8 cellular contexts compared by ENCODE assay signal in the genomic region with DNA sequence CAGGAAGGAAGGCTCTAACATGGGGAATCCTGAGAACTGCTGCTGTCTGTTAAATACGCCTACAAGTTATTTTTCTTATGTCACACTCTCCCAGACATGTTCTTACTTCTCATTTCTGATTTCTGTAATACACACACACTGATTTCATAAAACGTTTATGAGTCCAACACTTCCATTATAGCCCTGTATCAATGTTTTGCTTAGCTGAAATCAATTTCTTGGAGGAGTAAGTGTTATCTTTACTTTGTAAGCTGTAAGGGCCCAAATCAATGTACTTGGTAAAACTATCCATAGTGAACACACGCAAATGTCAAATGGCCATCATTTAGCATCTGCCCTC. TPM values are rescaled to one million over a fixed set of nuclear protein-coding genes. Genes with fewer than 3 reads are reported as not detected.
A peak's percentile ranks its signal among the peaks of the same experiment; 100 is the strongest.
DNase-seq lines count a peak whose midpoint lies in the region; ATAC-seq and TF ChIP-seq lines count a peak whose summit lies in the region.

No MANE protein-coding gene starts in this region.

- TF ChIP-seq CTCF in HFFc6 (IDR thresholded peaks at IDR 0.05), result no peak

- CTCF ChIA-PET in activated CD8-positive, alpha-beta T cell treated with anti-CD3 and anti-CD28 coated beads, Interleukin-2, amount 10 ng/mL, durations not matched to agents 7 days and 5 days (lab: Charles Lee), result interaction anchor here (1.0 kb wide), 1 partner anchor 8 kb away, joined by 3 read pairs; no protein-coding TSS in a partner anchor

- POLR2A ChIA-PET in activated CD8-positive, alpha-beta T cell treated with anti-CD3 and anti-CD28 coated beads, Interleukin-2, amount 10 ng/mL, durations not matched to agents 7 days and 5 days (lab: Charles Lee), result interaction anchor here (0.7 to 2.6 kb wide), 9 partner anchors 8 to 91 kb away, joined by 3 to 24 read pairs (median 4); a partner anchor contains a TSS

- ATAC-seq in activated CD8-positive, alpha-beta T cell treated with anti-CD3 and anti-CD28 coated beads, Interleukin-2, amount 10 ng/mL, durations not matched to agents 7 days and 5 days, result no peak
- ATAC-seq in stimulated activated effector memory CD8-positive, alpha-beta T cell treated with anti-CD3 and anti-CD28 coated beads, Interleukin-12 subunit alpha, Interleukin-12 subunit beta, amount 100 ng/mL, for 72 hours, result no peak
- ATAC-seq in HG02798 (IDR thresholded peaks at IDR 0.05; ENCODE audit: poor library complexity, unreplicated experiment) (no peak), HG02884 (IDR thresholded peaks at IDR 0.05; ENCODE audit: unreplicated experiment) (no peak)

- H3K27me3 Mint-ChIP-seq in HFFc6 (ENCODE audit: insufficient read depth), result no peaks in the 10 kb centered on the region; the same call in 1 of the 2 replicates
- no peaks in the 10 kb centered on the region for H3K27me3 Mint-ChIP-seq in activated CD8-positive, alpha-beta T cell treated with anti-CD3 and anti-CD28 coated beads, Interleukin-2, amount 10 ng/mL, durations not matched to agents 7 days and 5 days (ENCODE audit: low read depth)

- no peaks in the 10 kb centered on the region for H3K9me3 Mint-ChIP-seq in HFFc6
- no peaks in the 10 kb centered on the region for H3K9me3 Mint-ChIP-seq in activated CD8-positive, alpha-beta T cell treated with anti-CD3 and anti-CD28 coated beads, Interleukin-2, amount 10 ng/mL, durations not matched to agents 7 days and 5 days (ENCODE audit: insufficient read depth)
- H3K9me3 Mint-ChIP-seq in stimulated activated effector memory CD8-positive, alpha-beta T cell treated with anti-CD3 and anti-CD28 coated beads, Interleukin-12 subunit alpha, Interleukin-12 subunit beta, amount 100 ng/mL, for 72 hours, result no peaks in the 10 kb centered on the region

- DNase-seq in HFFc6, result no peak
- no peak for DNase-seq in activated CD8-positive, alpha-beta T cell treated with anti-CD3 and anti-CD28 coated beads, Interleukin-2, amount 10 ng/mL, durations not matched to agents 7 days and 5 days
- no peak for DNase-seq in stimulated activated effector memory CD8-positive, alpha-beta T cell treated with anti-CD3 and anti-CD28 coated beads, Interleukin-12 subunit alpha, Interleukin-12 subunit beta, amount 100 ng/mL, for 72 hours (ENCODE audit: low spot score in 2 of 2)
- DNase-seq in activated effector memory CD4-positive, alpha-beta T cell treated with Interleukin-2 at 50 U/mL for 16 hours, result no peak
- DNase-seq in SIG-M5 (lab: John Stamatoyannopoulos, UW), result no peak

- peaks cover 23% of the 10 kb centered on the region for H3K4me1 Mint-ChIP-seq in HFFc6 (ENCODE audit: low read depth)
- H3K4me1 Mint-ChIP-seq in activated CD8-positive, alpha-beta T cell treated with anti-CD3 and anti-CD28 coated beads, Interleukin-2, amount 10 ng/mL, durations not matched to agents 7 days and 5 days (ENCODE audit: low read depth), result peaks cover 33% of the 10 kb centered on the region
- peaks cover 35% of the 10 kb centered on the region for H3K4me1 Mint-ChIP-seq in stimulated activated effector memory CD8-positive, alpha-beta T cell treated with anti-CD3 and anti-CD28 coated beads, Interleukin-12 subunit alpha, Interleukin-12 subunit beta, amount 100 ng/mL, for 72 hours

- H3K4me3 ChIP-seq in iPS-11a (ENCODE audit: low read depth, low read length), result peak overlapping the region; percentile 67

- peak overlapping the region; percentile 94 for H3K4me3 Mint-ChIP-seq in HFFc6
- peak overlapping the region; percentile 94 for H3K4me3 Mint-ChIP-seq in activated CD8-positive, alpha-beta T cell treated with anti-CD3 and anti-CD28 coated beads, Interleukin-2, amount 10 ng/mL, durations not matched to agents 7 days and 5 days
- H3K4me3 Mint-ChIP-seq in stimulated activated effector memory CD8-positive, alpha-beta T cell treated with anti-CD3 and anti-CD28 coated beads, Interleukin-12 subunit alpha, Interleukin-12 subunit beta, amount 100 ng/mL, for 72 hours, result peak overlapping the region; percentile 90

- peak overlapping the region; percentile 95 for H3K27ac Mint-ChIP-seq in HFFc6
- peak overlapping the region; percentile 94 for H3K27ac Mint-ChIP-seq in activated CD8-positive, alpha-beta T cell treated with anti-CD3 and anti-CD28 coated beads, Interleukin-2, amount 10 ng/mL, durations not matched to agents 7 days and 5 days
- H3K27ac Mint-ChIP-seq in stimulated activated effector memory CD8-positive, alpha-beta T cell treated with anti-CD3 and anti-CD28 coated beads, Interleukin-12 subunit alpha, Interleukin-12 subunit beta, amount 100 ng/mL, for 72 hours, result peak overlapping the region; percentile 96

- no peaks in the 10 kb centered on the region for H3K36me3 Mint-ChIP-seq in HFFc6 (ENCODE audit: low read depth)
- peaks cover 48% of the 10 kb centered on the region for H3K36me3 Mint-ChIP-seq in activated CD8-positive, alpha-beta T cell treated with anti-CD3 and anti-CD28 coated beads, Interleukin-2, amount 10 ng/mL, durations not matched to agents 7 days and 5 days (ENCODE audit: low read depth)
- H3K36me3 Mint-ChIP-seq in stimulated activated effector memory CD8-positive, alpha-beta T cell treated with anti-CD3 and anti-CD28 coated beads, Interleukin-12 subunit alpha, Interleukin-12 subunit beta, amount 100 ng/mL, for 72 hours, result peaks cover 55% of the 10 kb centered on the region

RNA-seq across cellular contexts. Expression of a gene that starts 0.8 kb away (rescaled TPM):
- 10 to 100 TPM; 25.2 to 38.1 (median 28.8) TPM for total RNA-seq in HFFc6 (2021; fragmentation: NEBNext Ultra II Directional; extraction: Animal tissue kit (Norgen Biotek cat#: 25700))
- 100 to 1,000 TPM; 112 to 114 TPM for total RNA-seq in activated CD8-positive, alpha-beta T cell treated with anti-CD3 and anti-CD28 coated beads, Interleukin-2, amount 10 ng/mL, durations not matched to agents 7 days and 5 days

RNA-seq across cellular contexts. Expression of a gene that starts 7.2 kb away (rescaled TPM):
- 10 to 100 TPM; 47.4 to 60.5 (median 48.7) TPM for total RNA-seq in HFFc6 (2021; fragmentation: NEBNext Ultra II Directional; extraction: Animal tissue kit (Norgen Biotek cat#: 25700))
- 100 to 1,000 TPM; 220 to 247 TPM for total RNA-seq in activated CD8-positive, alpha-beta T cell treated with anti-CD3 and anti-CD28 coated beads, Interleukin-2, amount 10 ng/mL, durations not matched to agents 7 days and 5 days

RNA-seq across cellular contexts. Expression of a gene that starts 39.4 kb away (rescaled TPM):
- 10 to 100 TPM; 26.5 to 31.2 (median 27.9) TPM for total RNA-seq in HFFc6 (2021; fragmentation: NEBNext Ultra II Directional; extraction: Animal tissue kit (Norgen Biotek cat#: 25700))
- 10 to 100 TPM; 25.2 to 28.0 TPM for total RNA-seq in activated CD8-positive, alpha-beta T cell treated with anti-CD3 and anti-CD28 coated beads, Interleukin-2, amount 10 ng/mL, durations not matched to agents 7 days and 5 days

RNA-seq across cellular contexts. Expression of a gene that starts 39.6 kb away (rescaled TPM):
- 1 to 10 TPM; 4.3 to 6.8 (median 5.6) TPM for total RNA-seq in HFFc6 (2021; fragmentation: NEBNext Ultra II Directional; extraction: Animal tissue kit (Norgen Biotek cat#: 25700))
- 10 to 100 TPM; 47.6 to 53.6 TPM for total RNA-seq in activated CD8-positive, alpha-beta T cell treated with anti-CD3 and anti-CD28 coated beads, Interleukin-2, amount 10 ng/mL, durations not matched to agents 7 days and 5 days
